23 cellular contexts compared by ENCODE assay signal in genomic region chr5:103217101-103217500, GRCh38. TPM values are rescaled to one million over a fixed set of nuclear protein-coding genes. Genes with fewer than 3 reads are reported as not detected.
DNase-seq lines count a peak whose midpoint lies in the region; ATAC-seq and TF ChIP-seq lines count a peak whose summit lies in the region.
"Had no signal": no experiment of that assay in that cellular context is flagged by ENCODE, and none has a peak within 500 bp of the region (broad histone marks: within the 10 kb centered on the region; RNA-seq: fewer than 3 reads in every experiment).

No MANE protein-coding gene starts in this region.

- H3K4me1 ChIP-seq in A673 (ENCODE audit: insufficient read depth, low read length, poor library complexity, severe bottlenecking) = peaks cover 19% of the 10 kb centered on the region
- H3K4me1 ChIP-seq: BE2C had no signal

- H3K9me3 ChIP-seq in A673 (ENCODE audit: low read depth, low read length, poor library complexity, severe bottlenecking) = no peaks in the 10 kb centered on the region
- H3K9me3 ChIP-seq: BE2C had no signal

- no peak overlapping the region for H3K27ac ChIP-seq in A673 (ENCODE audit: low read depth, low read length, poor library complexity, severe bottlenecking)
- H3K27ac ChIP-seq: SK-N-MC had no signal

- H3K4me3 ChIP-seq in A673 (ENCODE audit: low read depth, low read length, poor library complexity, severe bottlenecking) (no peak overlapping the region), choroid plexus epithelial cell (ENCODE audit: low read depth, low read length) (no peak overlapping the region)
- H3K4me3 ChIP-seq: GM23338, SK-N-MC had no signal

- no peak for ATAC-seq in HG02870 (IDR thresholded peaks at IDR 0.05; ENCODE audit: unreplicated experiment)
- ATAC-seq: GM23338, Right ventricle myocardium inferior had no signal

- no peaks in the 10 kb centered on the region for H3K36me3 ChIP-seq in A673 (ENCODE audit: insufficient read depth, low read length, poor library complexity, severe bottlenecking)
- H3K36me3 ChIP-seq: BE2C had no signal

- BruUV-seq in A673 (replicated peaks; lab: Mats Ljungman, UMichigan) = no TSS peak

- peak; percentile 24 for DNase-seq in A673 (ENCODE audit: low spot score)
- DNase-seq in NCI-H2227 treated with DMSO at 0.1 percent for 48 hours (lab: John Stamatoyannopoulos, UW) = peak; percentile 32
- peak; percentile 56 for DNase-seq in choroid plexus epithelial cell (ENCODE audit: low read depth)
- DNase-seq in iris pigment epithelial cell (ENCODE audit: low read depth) = peak; percentile 31
- DNase-seq in OCI-M1 (lab: John Stamatoyannopoulos, UW) = no peak
- no peak for DNase-seq in GM20000 (ENCODE audit: low spot score)
- no peak for DNase-seq in UCSD-AML1 (lab: John Stamatoyannopoulos, UW; ENCODE audit: unreplicated experiment)
- DNase-seq: 8988T; BE2C; CD4-positive, CD25-positive, alpha-beta regulatory T cell; COR-L47; DMS 273 treated with DMSO at 0.1 percent for 48 hours; HCEC 1CT; KBM-7; NCI-H1105 treated with DMSO at 0.1 percent for 48 hours; NCI-H1694; NCI-H2081 treated with DMSO at 0.1 percent for 48 hours; NCI-H345; NCI-H526 treated with DMSO at 0.1 percent for 48 hours had no signal

- POLR2A ChIA-PET in A673 (lab: Charles Lee; ENCODE audit: low non-redundant PET) = no interaction called here

- no peaks in the 10 kb centered on the region for H3K27me3 ChIP-seq in A673 (replicated peaks; ENCODE audit: insufficient read depth, low read depth, low read length, poor library complexity)
- H3K27me3 ChIP-seq: BE2C had no signal

- CTCF ChIA-PET in A673 (lab: Charles Lee) = interaction anchor here (0.5 kb wide), 1 partner anchor 54 kb away, joined by 5 read pairs; no protein-coding TSS in a partner anchor

- intact Hi-C loops in A673 (cut with micrococcal nuclease; ENCODE audit: unreplicated experiment) = no loop called here

- TF ChIP-seq CTCF in A673 (conservative IDR thresholded peaks at IDR 0.05; ENCODE audit: low read depth, low read length) (no peak), choroid plexus epithelial cell (conservative IDR thresholded peaks at IDR 0.05; ENCODE audit: low read depth, low read length) (no peak), GM20000 (IDR thresholded peaks at IDR 0.05; ENCODE audit: extremely low read depth, missing control alignments) (no peak)

RNA-seq across cellular contexts. Expression of gene MACIR, which starts 41.5 kb away (rescaled TPM):
- 22.3 and 23.4 TPM in 2 replicates for total RNA-seq in A673 (2021)

Comparison
In these comparisons a context has a peak if more than half of its experiments do, and no peak if none do; other contexts are left out.
1. DNase-seq: peak in A673 (single experiment), NCI-H2227 treated with DMSO at 0.1 percent for 48 hours (single experiment), choroid plexus epithelial cell (single experiment) and iris pigment epithelial cell (single experiment); none in OCI-M1 (single experiment), GM20000 (single experiment) and UCSD-AML1 (single experiment).